8 cellular contexts compared by ENCODE assay signal in the genomic region with DNA sequence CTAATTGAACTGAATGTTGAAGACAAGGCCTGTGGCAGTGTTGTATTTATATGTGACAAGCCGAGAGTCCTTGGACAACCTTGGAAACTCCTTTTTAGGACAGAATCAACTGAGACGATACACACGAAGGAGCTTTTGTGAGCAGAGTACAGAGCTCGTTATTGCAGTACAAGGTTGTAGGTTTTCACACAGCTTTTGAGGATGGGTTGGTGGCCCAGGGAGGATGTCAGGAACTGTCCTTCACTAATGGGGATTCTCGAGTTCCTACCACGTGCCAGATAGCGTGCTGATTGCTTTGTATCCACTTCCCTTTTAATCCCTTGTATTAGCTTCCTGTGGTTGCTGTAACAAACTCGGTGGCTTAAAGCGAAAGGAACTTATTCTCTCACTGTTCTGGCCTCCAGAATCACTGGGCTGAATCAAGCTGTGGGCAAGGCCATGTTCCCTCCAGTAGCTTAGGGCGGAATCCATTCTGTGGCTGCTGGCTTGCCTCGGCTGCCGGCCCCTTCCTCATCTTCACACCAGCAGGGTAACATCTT. TPM values are rescaled to one million over a fixed set of nuclear protein-coding genes. Genes with fewer than 3 reads are reported as not detected.
DNase-seq lines count a peak whose midpoint lies in the region; ATAC-seq and TF ChIP-seq lines count a peak whose summit lies in the region.

No MANE protein-coding gene starts in this region.

- no peak overlapping the region for H3K4me3 ChIP-seq in SU-DHL-6 (ENCODE audit: insufficient read depth, low read length, poor library complexity, severe bottlenecking)
- H3K4me3 ChIP-seq in right cardiac atrium (ENCODE audit: low read length): no peak overlapping the region

- no peaks in the 10 kb centered on the region for H3K9me2 ChIP-seq in SU-DHL-6 (replicated peaks; ENCODE audit: insufficient read depth, low read length)

- no peaks in the 10 kb centered on the region for H4K20me1 ChIP-seq in SU-DHL-6 (ENCODE audit: low read depth, low read length)

- H3K4me1 ChIP-seq in right cardiac atrium (ENCODE audit: control insufficient read depth, insufficient read depth, low read length): peaks cover 16% of the 10 kb centered on the region

- H3K9me3 ChIP-seq in SU-DHL-6 (ENCODE audit: insufficient read depth, low read length) (no peaks in the 10 kb centered on the region), right cardiac atrium (ENCODE audit: control insufficient read depth, low read length) (no peaks in the 10 kb centered on the region)

- H3K79me2 ChIP-seq in SU-DHL-6 (ENCODE audit: insufficient read depth, low read length): no peaks in the 10 kb centered on the region

- H3K9ac ChIP-seq in SU-DHL-6 (ENCODE audit: low read length): peak overlapping the region; percentile 15; the same call in 1 of the 2 replicates

- no peaks in the 10 kb centered on the region for H3K27me3 ChIP-seq in SU-DHL-6 (ENCODE audit: low read length)
- no peaks in the 10 kb centered on the region for H3K27me3 ChIP-seq in right cardiac atrium (ENCODE audit: control insufficient read depth, insufficient read depth)

- H2AFZ ChIP-seq in SU-DHL-6 (ENCODE audit: low read depth, low read length, severe bottlenecking): no peak overlapping the region

- 69% methylated on average over 12 of the region's 12 CpGs for WGBS in right cardiac atrium

- H3K27ac ChIP-seq in SU-DHL-6 (ENCODE audit: low read depth, low read length) (peak overlapping the region; percentile 67), right cardiac atrium (ENCODE audit: low read length) (peak overlapping the region; percentile 59)

- no peak for TF ChIP-seq CTCF in SU-DHL-6 (IDR thresholded peaks at IDR 0.05; ENCODE audit: insufficient read depth, low read length, poor library complexity, severe bottlenecking)

- no peaks in the 10 kb centered on the region for H3K36me3 ChIP-seq in SU-DHL-6 (ENCODE audit: low read length)

- intact Hi-C loops in right cardiac atrium (cut with DNase I): no loop called here

- peak overlapping the region; percentile 34 for H3K4me2 ChIP-seq in SU-DHL-6 (ENCODE audit: low read depth, low read length, poor library complexity, severe bottlenecking)

- ATAC-seq in HG03095 (IDR thresholded peaks at IDR 0.05; ENCODE audit: unreplicated experiment) (peak; percentile 43), right cardiac atrium (peak; percentile 28 to 43)

- H3F3A ChIP-seq in SU-DHL-6 (ENCODE audit: insufficient read depth): 0 out of 2 replicates have a peak, but pooled peaks cover 8% of the 10 kb centered on the region

- DNase-seq in activated naive CD4-positive, alpha-beta T cell treated with Interleukin-2 at 50 U/mL for 16 hours: peak; percentile 35
- DNase-seq in activated naive CD4-positive, alpha-beta T cell (lab: John Stamatoyannopoulos, UW): no peak
- DNase-seq in right cardiac atrium (no peak), mesenteric fat pad (ENCODE audit: low spot score) (no peak), AG20443 (ENCODE audit: low spot score) (no peak), RKO (ENCODE audit: low spot score) (no peak)

RNA-seq across cellular contexts. Expression of a gene that starts 20.2 kb away (rescaled TPM):
- 10 to 100 TPM; 15.7 to 18.1 (median 15.8) TPM for total RNA-seq in right cardiac atrium
- polyA plus RNA-seq in right cardiac atrium: 5.1 TPM
- 30.3 TPM for total RNA-seq in mesenteric fat pad
